Comparison of ENCODE assay signal across 8 cellular contexts in genomic region chr17:63775420-63775819, GRCh38. TPM values are rescaled to one million over a fixed set of nuclear protein-coding genes. Genes with fewer than 3 reads are reported as not detected.
DNase-seq lines count a peak whose midpoint lies in the region; ATAC-seq and TF ChIP-seq lines count a peak whose summit lies in the region.

No MANE protein-coding gene starts in this region.

- H3K4me3 ChIP-seq in cardiac muscle cell: peak overlapping the region; percentile 93
- H3K4me3 ChIP-seq in astrocyte of the spinal cord (ENCODE audit: low read depth, low read length): peak overlapping the region; percentile 94
- peak overlapping the region; percentile 87 for H3K4me3 ChIP-seq in lower lobe of right lung
- H3K4me3 ChIP-seq in urinary bladder (ENCODE audit: low read depth, low read length): peak overlapping the region; percentile 91
- no peak overlapping the region for H3K4me3 ChIP-seq in mucosa of descending colon

- 25% methylated on average over 8 of the region's 8 CpGs for WGBS in urinary bladder

- peaks cover 8% of the 10 kb centered on the region for H3K4me1 ChIP-seq in cardiac muscle cell (ENCODE audit: low read depth)
- peaks cover 61% of the 10 kb centered on the region for H3K4me1 ChIP-seq in lower lobe of right lung
- peaks cover 1% of the 10 kb centered on the region for H3K4me1 ChIP-seq in urinary bladder (ENCODE audit: insufficient read depth)
- peaks cover 31% of the 10 kb centered on the region for H3K4me1 ChIP-seq in mucosa of descending colon (ENCODE audit: low read depth)

- ATAC-seq in lower lobe of right lung: no peak
- no peak for ATAC-seq in mucosa of descending colon
- ATAC-seq in HG03175 (IDR thresholded peaks at IDR 0.05; ENCODE audit: unreplicated experiment): no peak

- no peaks in the 10 kb centered on the region for H3K9me3 ChIP-seq in cardiac muscle cell (ENCODE audit: low read depth)
- no peaks in the 10 kb centered on the region for H3K9me3 ChIP-seq in lower lobe of right lung
- H3K9me3 ChIP-seq in mucosa of descending colon: no peaks in the 10 kb centered on the region

- peak overlapping the region; percentile 95 for H3K27ac ChIP-seq in cardiac muscle cell
- H3K27ac ChIP-seq in lower lobe of right lung: peak overlapping the region; percentile 96
- H3K27ac ChIP-seq in urinary bladder (ENCODE audit: low read depth): no peak overlapping the region

- no peak for TF ChIP-seq CTCF in cardiac muscle cell (IDR thresholded peaks at IDR 0.05; ENCODE audit: low read depth, low read length)
- no peak for TF ChIP-seq CTCF in astrocyte of the spinal cord (IDR thresholded peaks at IDR 0.05; ENCODE audit: low read depth, low read length)
- no peak for TF ChIP-seq CTCF in lower lobe of right lung (IDR thresholded peaks at IDR 0.05)
- no peak for TF ChIP-seq CTCF in mucosa of descending colon (IDR thresholded peaks at IDR 0.05)

- in situ Hi-C loops in astrocyte of the spinal cord (cut with HindIII; ENCODE audit: low sequenced_read_pairs): no loop called here

- H3K27me3 ChIP-seq in cardiac muscle cell: no peaks in the 10 kb centered on the region
- H3K27me3 ChIP-seq in lower lobe of right lung (ENCODE audit: low read depth): no peaks in the 10 kb centered on the region

- DNase-seq in cardiac muscle cell (ENCODE audit: low read depth in 1 of 2, low spot score in 1 of 2): no peak
- no peak for DNase-seq in cardiac septum (ENCODE audit: low spot score)
- DNase-seq in astrocyte of the spinal cord (ENCODE audit: low read depth, low spot score): no peak
- DNase-seq in lower lobe of right lung: no peak
- no peak for DNase-seq in mucosa of descending colon
- no peak for DNase-seq in GOT3 (lab: John Stamatoyannopoulos, UW)

- H3K36me3 ChIP-seq in cardiac muscle cell: peaks cover 2% of the 10 kb centered on the region
- H3K36me3 ChIP-seq in lower lobe of right lung: peaks cover 30% of the 10 kb centered on the region
- no peaks in the 10 kb centered on the region for H3K36me3 ChIP-seq in urinary bladder (ENCODE audit: insufficient read depth)
- peaks cover 5% of the 10 kb centered on the region for H3K36me3 ChIP-seq in mucosa of descending colon (ENCODE audit: low read depth)

- intact Hi-C loops in cardiac septum (cut with DNase I): loop anchor here (2.0 kb wide), 1 partner anchor 51 kb away; the partner anchor contains the start of genes FTSJ3 and PSMC5
- intact Hi-C loops in lower lobe of right lung (cut with DNase I): no loop called here
- intact Hi-C loops in mucosa of descending colon (cut with DNase I, micrococcal nuclease): loop anchor here in 1 of 2 donors (10.0 kb wide), 1 partner anchor 49 kb away; the partner anchor contains the start of genes FTSJ3 and PSMC5

RNA-seq across cellular contexts. Expression of gene DDX42, which starts 1.4 kb away (rescaled TPM):
- 49.0 and 91.0 TPM in 2 replicates for total RNA-seq in cardiac muscle cell
- 58.1 and 71.6 TPM in 2 replicates for polyA plus RNA-seq in cardiac muscle cell
- total RNA-seq in cardiac septum: 66.1 TPM
- total RNA-seq in lower lobe of right lung: 101 TPM
- 138 TPM for total RNA-seq in urinary bladder
- 67.3 TPM for polyA plus RNA-seq in urinary bladder
- total RNA-seq in mucosa of descending colon: 100 to 1,000 TPM in 1 of 3 donors, 10 to 100 TPM in 2; 86.1 to 137 (median 89.9) TPM

RNA-seq across cellular contexts. Expression of gene CCDC47, which starts 2.0 kb away (rescaled TPM):
- total RNA-seq in cardiac muscle cell: 27.6 and 30.0 TPM in 2 replicates
- polyA plus RNA-seq in cardiac muscle cell: 54.7 and 56.5 TPM in 2 replicates
- 78.7 TPM for total RNA-seq in cardiac septum
- 80.2 TPM for total RNA-seq in lower lobe of right lung
- total RNA-seq in urinary bladder: 63.6 TPM
- 53.8 TPM for polyA plus RNA-seq in urinary bladder
- 100 to 1,000 TPM in 2 of 3 donors, 10 to 100 TPM in 1; 94.9 to 139 (median 128) TPM for total RNA-seq in mucosa of descending colon

RNA-seq across cellular contexts. Expression of gene STRADA, which starts 33.8 kb away (rescaled TPM):
- total RNA-seq in cardiac muscle cell (22.7 and 30.3 TPM in 2 replicates), cardiac septum (20.4 TPM), lower lobe of right lung (32.8 TPM), urinary bladder (41.7 TPM), mucosa of descending colon (10 to 100 TPM; 29.1 to 34.0 (median 29.6) TPM)
- polyA plus RNA-seq in cardiac muscle cell (43.2 and 53.1 TPM in 2 replicates), urinary bladder (24.9 TPM)

RNA-seq across cellular contexts. Expression of gene PSMC5, which starts 51.8 kb away (rescaled TPM):
- total RNA-seq in cardiac muscle cell: 42.7 and 57.7 TPM in 2 replicates
- polyA plus RNA-seq in cardiac muscle cell: 144 and 230 TPM in 2 replicates
- 109 TPM for total RNA-seq in cardiac septum
- 98.6 TPM for total RNA-seq in lower lobe of right lung
- total RNA-seq in urinary bladder: 25.2 TPM
- 183 TPM for polyA plus RNA-seq in urinary bladder
- total RNA-seq in mucosa of descending colon: 100 to 1,000 TPM in 1 of 3 donors, 10 to 100 TPM in 2; 73.3 to 151 (median 96.4) TPM

RNA-seq across cellular contexts. Expression of gene FTSJ3, which starts 52.0 kb away (rescaled TPM):
- 43.1 and 47.2 TPM in 2 replicates for total RNA-seq in cardiac muscle cell
- polyA plus RNA-seq in cardiac muscle cell: 52.2 and 57.3 TPM in 2 replicates
- 29.9 TPM for total RNA-seq in cardiac septum
- 37.4 TPM for total RNA-seq in lower lobe of right lung
- 27.1 TPM for total RNA-seq in urinary bladder
- polyA plus RNA-seq in urinary bladder: 38.0 TPM
- 10 to 100 TPM; 26.9 to 48.2 (median 29.4) TPM for total RNA-seq in mucosa of descending colon
